ENCODE assay signal across 21 cellular contexts in the genomic region with DNA sequence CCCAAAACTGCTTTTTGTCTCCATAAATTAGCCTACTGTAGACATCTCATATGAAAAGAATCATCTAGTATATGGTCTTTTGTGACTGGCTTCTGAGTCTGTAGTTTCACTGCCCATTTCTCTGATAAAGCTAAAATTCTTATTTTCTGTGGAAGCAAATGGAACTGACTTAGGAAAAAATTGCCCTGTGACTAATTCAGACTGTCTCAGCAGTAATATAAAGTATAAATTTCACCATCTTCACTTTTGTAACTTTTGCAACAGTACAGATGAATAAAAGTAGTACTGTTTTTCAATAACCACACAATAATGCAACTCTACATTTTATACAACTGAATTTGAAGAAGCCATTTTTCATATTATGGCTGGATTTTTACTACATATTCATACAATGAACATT.
A peak's percentile ranks its signal among the peaks of the same experiment; 100 is the strongest.
DNase-seq lines count a peak whose midpoint lies in the region; FAIRE-seq and TF ChIP-seq lines count a peak whose summit lies in the region.
"Had no signal": no experiment of that assay in that cellular context is flagged by ENCODE, and none has a peak within 500 bp of the region (broad histone marks: within the 10 kb centered on the region; RNA-seq: fewer than 3 reads in every experiment).

No MANE protein-coding gene starts in this region.

- intact Hi-C loops in testis (cut with DNase I; ENCODE audit: low total_unique reads) = no loop called here

- no peak overlapping the region for H3K4me3 ChIP-seq in fibroblast of villous mesenchyme (ENCODE audit: low read depth, low read length)
- no peak overlapping the region for H3K4me3 ChIP-seq in testis
- no peak overlapping the region for H3K4me3 ChIP-seq in small intestine (ENCODE audit: low read depth in 1 of 2, low read length in 2 of 2)
- H3K4me3 ChIP-seq: gastroesophageal sphincter, K562, upper lobe of left lung had no signal

- H3K4me1 ChIP-seq in testis = no peaks in the 10 kb centered on the region
- H3K4me1 ChIP-seq in small intestine (ENCODE audit: control insufficient read depth in 2 of 2, insufficient read depth in 1 of 2, low read depth in 1 of 2, low read length in 1 of 2) = no peaks in the 10 kb centered on the region

- DNase-seq in AG20443 (ENCODE audit: low spot score) (peak; percentile 11), LHCN-M2 (ENCODE audit: low read depth) (peak; percentile 37), amniotic epithelial cell (ENCODE audit: low read depth) (peak; percentile 58), fibroblast of villous mesenchyme (ENCODE audit: low read depth) (peak; percentile 28), testis (no peak), dermis blood vessel endothelial cell (no peak), DMS79 treated with DMSO at 0.1 percent for 48 hours (lab: John Stamatoyannopoulos, UW) (no peak), small intestine (no peak)
- DNase-seq: activated CD4-positive, alpha-beta T cell treated with anti-CD3 and anti-CD28 coated beads for 48 hours; activated CD8-positive, alpha-beta memory T cell treated with anti-CD3 and anti-CD28 coated beads, Interleukin-2, amount 50 U/mL, for 4 hours; activated effector memory CD4-positive, alpha-beta T cell treated with anti-CD3 and anti-CD28 coated beads, Interleukin-2, amount 50 U/mL, for 16 hours; amniotic stem cell; CD8-positive, alpha-beta memory T cell; endodermal cell; left colon; NCI-H526 treated with DMSO at 0.1 percent for 48 hours; retina; stimulated activated naive CD4-positive, alpha-beta T cell treated with Interleukin-2 at 50 U/mL for 16 hours; upper lobe of left lung had no signal

- no peak overlapping the region for H3K27ac ChIP-seq in testis
- no peak overlapping the region for H3K27ac ChIP-seq in small intestine (ENCODE audit: low read depth in 1 of 2, low read length in 1 of 2)
- H3K27ac ChIP-seq: gastroesophageal sphincter, upper lobe of left lung had no signal

- H3K9me3 ChIP-seq in testis (no peaks in the 10 kb centered on the region), small intestine (ENCODE audit: control insufficient read depth, low read depth) (no peaks in the 10 kb centered on the region)
- H3K9me3 ChIP-seq: gastroesophageal sphincter, upper lobe of left lung had no signal

- TF ChIP-seq POLR2A in testis (IDR thresholded peaks at IDR 0.05) = no peak

- TF ChIP-seq CTCF in fibroblast of villous mesenchyme (IDR thresholded peaks at IDR 0.05; ENCODE audit: insufficient read depth, low read depth, low read length) (no peak), testis (IDR thresholded peaks at IDR 0.05) (no peak)

- H3K36me3 ChIP-seq in testis (ENCODE audit: low read depth, missing control alignments) (no peaks in the 10 kb centered on the region), small intestine (ENCODE audit: control insufficient read depth in 2 of 2, insufficient read depth in 2 of 2, low read length in 2 of 2) (no peaks in the 10 kb centered on the region)
- H3K36me3 ChIP-seq: gastroesophageal sphincter, upper lobe of left lung had no signal

- no peaks in the 10 kb centered on the region for H3K27me3 ChIP-seq in testis
- no peaks in the 10 kb centered on the region for H3K27me3 ChIP-seq in small intestine (ENCODE audit: control insufficient read depth in 2 of 2, insufficient read depth in 2 of 2, low read length in 2 of 2)
- H3K27me3 ChIP-seq: gastroesophageal sphincter, upper lobe of left lung had no signal

- no peak for FAIRE-seq in small intestine (lab: Jason Lieb, UNC)
- FAIRE-seq: K562 had no signal

Comparison
In these comparisons a context has a peak if more than half of its experiments do, and no peak if none do; other contexts are left out.
1. DNase-seq: peak in AG20443 (single experiment), LHCN-M2 (single experiment), amniotic epithelial cell (single experiment) and fibroblast of villous mesenchyme (single experiment); none in testis (single experiment), dermis blood vessel endothelial cell (single experiment), DMS79 treated with DMSO at 0.1 percent for 48 hours (single experiment) and small intestine (single experiment).